Comparison of ENCODE assay signal across 8 cellular contexts in the genomic region with DNA sequence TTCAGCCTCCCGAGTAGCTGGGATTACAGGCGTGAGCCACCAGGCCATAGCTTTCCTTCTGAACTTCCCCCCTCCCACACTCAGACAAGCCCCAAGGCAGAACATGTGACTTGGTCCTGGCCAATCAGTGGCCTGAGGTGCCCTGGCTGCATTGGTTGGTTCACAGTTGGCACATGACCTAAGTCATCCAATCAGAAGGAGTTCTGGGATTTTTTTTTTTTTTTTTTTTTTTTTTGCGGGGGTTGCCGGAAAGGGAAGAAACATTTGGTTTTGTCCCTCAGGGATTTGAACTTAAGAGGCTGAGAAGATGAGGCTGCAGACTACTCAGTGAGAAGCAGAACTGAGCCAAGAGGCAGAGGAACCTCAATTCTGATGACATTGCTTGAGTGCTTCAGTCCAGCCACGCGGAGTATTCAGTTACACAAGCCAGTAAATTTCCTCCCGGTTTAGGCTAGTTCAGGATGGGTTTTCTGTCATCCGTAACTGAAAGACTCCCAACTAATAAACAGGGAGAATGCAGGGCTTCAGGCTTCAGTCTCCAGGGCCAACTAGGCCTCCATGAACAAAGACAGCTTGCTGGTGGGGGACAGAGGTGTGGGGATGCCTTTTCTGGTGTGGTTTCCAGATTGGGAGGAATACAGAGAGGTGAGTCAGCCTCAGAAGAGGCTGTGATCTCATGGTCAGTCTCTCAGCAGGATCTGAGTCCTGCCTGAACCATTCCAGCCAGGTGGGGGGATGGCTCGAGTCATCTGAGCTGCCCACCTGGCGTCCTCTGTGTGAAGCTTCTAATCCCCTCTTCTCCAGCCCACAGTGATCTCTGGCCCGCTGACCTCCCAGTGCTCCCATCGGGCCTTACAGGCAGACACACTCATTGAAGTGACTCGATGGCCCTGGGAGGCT. TPM values are rescaled to one million over a fixed set of nuclear protein-coding genes. Genes with fewer than 3 reads are reported as not detected.
A peak's percentile ranks its signal among the peaks of the same experiment; 100 is the strongest.
DNase-seq lines count a peak whose midpoint lies in the region; ATAC-seq and TF ChIP-seq lines count a peak whose summit lies in the region.

No MANE protein-coding gene starts in this region.

- peak overlapping the region; percentile 63 for H3K27ac Mint-ChIP-seq in osteocyte (ENCODE audit: unreplicated experiment)

- H2AFZ ChIP-seq in MM.1S (ENCODE audit: low read length) = no peak overlapping the region

- no peaks in the 10 kb centered on the region for H3K9me3 ChIP-seq in MM.1S (replicated peaks; ENCODE audit: insufficient read depth, low read length)
- no peaks in the 10 kb centered on the region for H3K9me3 ChIP-seq in adipocyte (ENCODE audit: control insufficient read depth, low read length)

- H4K20me1 ChIP-seq in MM.1S (ENCODE audit: insufficient read depth, low read length) = peaks cover 7% of the 10 kb centered on the region; the same call in 1 of the 2 replicates

- H3F3A ChIP-seq in MM.1S (ENCODE audit: insufficient read depth, low read length) = peaks cover 19% of the 10 kb centered on the region

- H3K27ac ChIP-seq in MM.1S (ENCODE audit: low read length) = no peak overlapping the region

- peaks cover under 1% of the 10 kb centered on the region; the same call in 1 of the 2 replicates for H3K79me2 ChIP-seq in MM.1S (ENCODE audit: low read length)

- H3K9me3 Mint-ChIP-seq in osteocyte (ENCODE audit: unreplicated experiment) = no peaks in the 10 kb centered on the region

- no peaks in the 10 kb centered on the region for H3K27me3 ChIP-seq in MM.1S (replicated peaks; ENCODE audit: insufficient read depth, low read length)
- H3K27me3 ChIP-seq in adipocyte (replicated peaks; ENCODE audit: control insufficient read depth, insufficient read depth, low read length) = no peaks in the 10 kb centered on the region

- H3K4me1 Mint-ChIP-seq in osteocyte (ENCODE audit: unreplicated experiment) = peaks cover 32% of the 10 kb centered on the region

- H3K4me1 ChIP-seq in MM.1S (ENCODE audit: low read length) = peaks cover 3% of the 10 kb centered on the region; the same call in 1 of the 2 replicates
- H3K4me1 ChIP-seq in adipocyte (ENCODE audit: control insufficient read depth, insufficient read depth, low read length) = peaks cover 49% of the 10 kb centered on the region

- no peak overlapping the region for H3K4me3 ChIP-seq in AG10803 (ENCODE audit: low read length)
- no peak overlapping the region for H3K4me3 ChIP-seq in MM.1S (ENCODE audit: low read length)
- no peak overlapping the region for H3K4me3 ChIP-seq in adipocyte (ENCODE audit: low read length)

- peak; percentile 42 for DNase-seq in AG10803 (ENCODE audit: low read depth)
- DNase-seq in MM.1S = peak; percentile 26
- DNase-seq in adipocyte (ENCODE audit: low read depth) = no peak
- no peak for DNase-seq in osteocyte (ENCODE audit: extremely low spot score, unreplicated experiment)
- DNase-seq in midbrain (lab: John Stamatoyannopoulos, UW) = no peak

- ATAC-seq in GM18505 (IDR thresholded peaks at IDR 0.05; ENCODE audit: unreplicated experiment) (no peak), HG02642 (IDR thresholded peaks at IDR 0.05; ENCODE audit: poor library complexity, unreplicated experiment) (no peak), GM19467 (IDR thresholded peaks at IDR 0.05; ENCODE audit: unreplicated experiment) (no peak)

- TF ChIP-seq CTCF in AG10803 (conservative IDR thresholded peaks at IDR 0.05; ENCODE audit: low read length) = no peak
- TF ChIP-seq CTCF in MM.1S (IDR thresholded peaks at IDR 0.05; ENCODE audit: low read length) = no peak
- no peak for TF ChIP-seq CTCF in osteocyte (IDR thresholded peaks at IDR 0.05)

- TF ChIP-seq POLR2A in GM18505 (IDR thresholded peaks at IDR 0.05; ENCODE audit: borderline replicate concordance, extremely low read depth, insufficient read depth, insufficient read length) = peak; percentile 43

- H3K9ac ChIP-seq in MM.1S (ENCODE audit: low read length) (no peak overlapping the region), adipocyte (ENCODE audit: low read length) (peak overlapping the region; percentile 40)

- no peaks in the 10 kb centered on the region for H3K27me3 Mint-ChIP-seq in osteocyte (ENCODE audit: unreplicated experiment)

- H3K36me3 Mint-ChIP-seq in osteocyte (ENCODE audit: unreplicated experiment) = peaks cover 9% of the 10 kb centered on the region

- H3K4me2 ChIP-seq in MM.1S (ENCODE audit: low read depth, low read length) = no peak overlapping the region

- no peak overlapping the region for H3K4me3 Mint-ChIP-seq in osteocyte (ENCODE audit: unreplicated experiment)

- no peaks in the 10 kb centered on the region for H3K9me2 ChIP-seq in MM.1S (replicated peaks; ENCODE audit: insufficient read depth, low read length)

- H3K36me3 ChIP-seq in MM.1S (replicated peaks; ENCODE audit: insufficient read depth, low read length) = no peaks in the 10 kb centered on the region
- peaks cover 5% of the 10 kb centered on the region for H3K36me3 ChIP-seq in adipocyte (ENCODE audit: control insufficient read depth, insufficient read depth, low read length, severe bottlenecking)

RNA-seq across cellular contexts. Expression of gene PTMA, which starts 9.2 kb away (rescaled TPM):
- total RNA-seq in osteocyte = 709 and 776 TPM in 2 replicates

Comparison
In these comparisons a context has a peak if more than half of its experiments do, and no peak if none do; other contexts are left out.
1. DNase-seq: peak in AG10803 (single experiment) and MM.1S (single experiment); none in adipocyte (single experiment), osteocyte (single experiment) and midbrain (single experiment).